In genomic region chr3:190017575-190018288, GRCh38 we compare ENCODE assay signal across 8 cellular contexts.
DNase-seq lines count a peak whose midpoint lies in the region; ATAC-seq and TF ChIP-seq lines count a peak whose summit lies in the region.

No MANE protein-coding gene starts in this region.

- no peaks in the 10 kb centered on the region for H3K4me1 Mint-ChIP-seq in activated T-cell treated with anti-CD3 and anti-CD28 coated beads, Interleukin-2, amount 50 U/mL, for 4 hours (ENCODE audit: low read depth)

- H3K36me3 ChIP-seq in ascending aorta (no peaks in the 10 kb centered on the region), right lobe of liver (no peaks in the 10 kb centered on the region)

- H3K9me3 ChIP-seq in ascending aorta: no peaks in the 10 kb centered on the region
- H3K9me3 ChIP-seq in right lobe of liver: no peaks in the 10 kb centered on the region

- no peak overlapping the region for H3K4me3 Mint-ChIP-seq in activated T-cell treated with anti-CD3 and anti-CD28 coated beads, Interleukin-2, amount 50 U/mL, for 4 hours

- ATAC-seq in right lobe of liver (peak; percentile 52 to 82 (median 66)), HG03039 (IDR thresholded peaks at IDR 0.05; ENCODE audit: unreplicated experiment) (no peak)
- ATAC-seq in activated T-cell treated with anti-CD3 and anti-CD28 coated beads, Interleukin-2, amount 50 U/mL, for 4 hours: no peak

- no peak overlapping the region for H3K27ac ChIP-seq in ascending aorta
- no peak overlapping the region for H3K27ac ChIP-seq in right lobe of liver

- no peaks in the 10 kb centered on the region for H3K36me3 Mint-ChIP-seq in activated T-cell treated with anti-CD3 and anti-CD28 coated beads, Interleukin-2, amount 50 U/mL, for 4 hours (ENCODE audit: insufficient read depth)

- H3K4me1 ChIP-seq in ascending aorta (peaks cover 0 to 2% of the 10 kb centered on the region in 2 donors), right lobe of liver (no peaks in the 10 kb centered on the region)

- intact Hi-C loops in ascending aorta (cut with DNase I): loop anchor here (1.0 to 5.0 kb wide), 2 partner anchors 103 to 185 kb away; partner anchors contain the start of gene P3H2
- intact Hi-C loops in right lobe of liver (cut with DNase I): no loop called here

- WGBS in right lobe of liver (ENCODE audit: insufficient coverage, low coverage, low lambda C conversion rate, missing lambda C conversion rate): 32% methylated on average over 6 of the region's 6 CpGs

- TF ChIP-seq POLR2A in right lobe of liver (IDR thresholded peaks at IDR 0.05): no peak

- peak in 2 of 3 experiments; percentile 6 to 44 for TF ChIP-seq CTCF in ascending aorta (IDR thresholded peaks at IDR 0.05)
- TF ChIP-seq CTCF in right lobe of liver (IDR thresholded peaks at IDR 0.05): peak in 3 of 4 donors; percentile 20 to 39 (median 37)

- no peaks in the 10 kb centered on the region for H3K9me3 Mint-ChIP-seq in activated T-cell treated with anti-CD3 and anti-CD28 coated beads, Interleukin-2, amount 50 U/mL, for 4 hours

- H3K4me3 ChIP-seq in ascending aorta (no peak overlapping the region), right lobe of liver (no peak overlapping the region)

- DNase-seq in Ammon's horn (ENCODE audit: low spot score) (peak; percentile 64), HT1080 (ENCODE audit: low read depth) (peak; percentile 83), ascending aorta (ENCODE audit: low spot score in 2 of 2) (peak in 1 of 2 donors; percentile 67), right lobe of liver (no peak), middle frontal gyrus (ENCODE audit: extremely low spot score, low spot score) (no peak)
- DNase-seq in activated T-cell treated with anti-CD3 and anti-CD28 coated beads, Interleukin-2, amount 50 U/mL, for 4 hours: no peak
- DNase-seq in effector CD8-positive, alpha-beta T cell (lab: John Stamatoyannopoulos, UW): no peak

- H3K27me3 Mint-ChIP-seq in activated T-cell treated with anti-CD3 and anti-CD28 coated beads, Interleukin-2, amount 50 U/mL, for 4 hours (ENCODE audit: low read depth): peaks cover 26% of the 10 kb centered on the region

- H3K27me3 ChIP-seq in ascending aorta: no peaks in the 10 kb centered on the region
- H3K27me3 ChIP-seq in right lobe of liver: no peaks in the 10 kb centered on the region

Comparison
In these comparisons a context has a peak if more than half of its experiments do, and no peak if none do; other contexts are left out.
1. DNase-seq: peak in Ammon's horn (single experiment) and HT1080 (single experiment); none in right lobe of liver (0 of 3), activated T-cell treated with anti-CD3 and anti-CD28 coated beads, Interleukin-2, amount 50 U/mL, for 4 hours (single experiment), effector CD8-positive, alpha-beta T cell (single experiment) and middle frontal gyrus (single experiment).
2. ATAC-seq: peak in right lobe of liver (4 of 4); none in activated T-cell treated with anti-CD3 and anti-CD28 coated beads, Interleukin-2, amount 50 U/mL, for 4 hours (0 of 2) and HG03039 (single experiment).